8 cellular contexts compared by ENCODE assay signal in the genomic region with DNA sequence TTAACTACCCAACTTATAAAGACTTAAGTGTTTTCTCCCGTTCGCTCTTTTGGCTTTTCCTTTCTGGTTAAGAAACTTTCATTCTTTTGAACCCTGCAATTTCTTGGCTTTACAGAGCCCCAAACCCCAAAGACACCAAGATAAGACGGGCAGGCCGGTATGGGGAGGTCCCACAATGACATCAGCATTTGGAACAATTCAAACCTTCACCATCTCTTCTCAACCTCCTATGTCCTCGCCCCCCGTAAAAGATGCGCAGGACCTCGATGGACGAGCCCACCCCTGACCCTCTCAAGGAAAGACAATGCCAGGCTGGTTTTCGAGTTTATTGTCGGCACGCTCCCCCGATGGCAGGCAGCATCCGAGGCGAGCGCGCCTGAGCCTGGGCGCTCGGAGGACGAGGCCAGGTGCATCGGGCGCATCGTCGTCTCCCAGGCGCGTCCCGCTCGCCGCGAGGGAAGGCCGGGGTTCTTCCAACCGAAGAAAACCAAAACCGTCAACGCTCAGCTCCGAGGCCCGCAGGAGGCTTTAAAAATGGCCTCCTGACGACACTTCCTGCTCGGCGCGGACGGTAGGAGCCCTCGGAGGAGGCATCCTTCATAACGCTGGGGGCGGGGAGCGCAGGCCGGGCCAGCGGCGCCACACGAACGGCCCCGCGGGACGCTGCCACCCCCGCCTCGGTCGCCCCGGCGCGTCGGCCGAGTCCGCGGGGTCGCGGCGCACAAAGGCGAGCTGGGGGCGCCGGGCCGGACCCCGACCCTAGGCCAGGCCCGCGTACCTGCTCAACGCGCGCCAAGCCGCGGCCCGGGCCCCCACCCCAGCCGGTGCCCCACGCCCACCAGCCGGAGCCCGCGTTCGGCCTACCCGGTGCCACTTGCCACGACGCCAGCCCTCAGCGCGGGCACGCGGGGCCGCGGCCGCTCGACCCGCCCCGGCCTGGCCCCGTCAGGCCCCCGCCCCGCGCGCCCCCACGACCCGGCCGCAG. TPM values are rescaled to one million over a fixed set of nuclear protein-coding genes. Genes with fewer than 3 reads are reported as not detected.
DNase-seq lines count a peak whose midpoint lies in the region; ATAC-seq lines count a peak whose summit lies in the region.

No MANE protein-coding gene starts in this region.

- peak overlapping the region; percentile 72 for H3K4me3 ChIP-seq in Jurkat, Clone E6-1 (ENCODE audit: low read length)

- H3K36me3 Mint-ChIP-seq in memory B cell, result peaks cover 27% of the 10 kb centered on the region

- H3K27me3 Mint-ChIP-seq in memory B cell, result peaks cover 7% of the 10 kb centered on the region

- H3K27ac Mint-ChIP-seq in memory B cell, result peak overlapping the region; percentile 93

- peak overlapping the region; percentile 92 for H3K4me3 Mint-ChIP-seq in memory B cell

- DNase-seq in ELR (ENCODE audit: low read depth) (peak; percentile 64), dermis microvascular lymphatic vessel endothelial cell (ENCODE audit: low read depth in 2 of 2) (peak; percentile 4 to 64), memory B cell (ENCODE audit: low spot score in 2 of 2) (peak in 1 of 2 donors; percentile 49), SIG-M5 (lab: John Stamatoyannopoulos, UW) (no peak)
- DNase-seq in Jurkat, Clone E6-1 (ENCODE audit: low read depth, low spot score), result peak; percentile 44
- peak; percentile 73 for DNase-seq in activated CD4-positive, alpha-beta T cell treated with anti-CD3 and anti-CD28 coated beads for 48 hours
- DNase-seq in stimulated activated CD8-positive, alpha-beta memory T cell treated with anti-CD3 and anti-CD28 coated beads, Interleukin-4, amount 100 ng/mL, for 24 hours (ENCODE audit: low read depth), result peak; percentile 26

- peaks cover 21% of the 10 kb centered on the region for H3K4me1 Mint-ChIP-seq in memory B cell

- peaks cover 1% of the 10 kb centered on the region for H3K9me3 Mint-ChIP-seq in memory B cell

- ATAC-seq in GM21528 (IDR thresholded peaks at IDR 0.05; ENCODE audit: low FRiP score, unreplicated experiment), result peak; percentile 67
- peak; percentile 59 for ATAC-seq in memory B cell (ENCODE audit: low read depth)

RNA-seq across cellular contexts. Expression of a gene that starts 0.7 kb away (rescaled TPM):
- polyA plus RNA-seq in Jurkat, Clone E6-1 (2012; ENCODE audit: insufficient read depth, insufficient read length), result 17.0 TPM
- 16.3 and 17.4 TPM in 2 replicates for total RNA-seq in dermis microvascular lymphatic vessel endothelial cell
